Comparison of ENCODE assay signal across 9 cellular contexts in genomic region chr13:113725329-113726105, GRCh38. TPM values are rescaled to one million over a fixed set of nuclear protein-coding genes. Genes with fewer than 3 reads are reported as not detected.
DNase-seq lines count a peak whose midpoint lies in the region; ATAC-seq, FAIRE-seq and TF ChIP-seq lines count a peak whose summit lies in the region.
"Not testable (repeated sequence)": the region's sequence is repeated elsewhere in the genome, so short reads cannot be mapped to it uniquely, and the experiment has no call there.
"Had no signal": no experiment of that assay in that cellular context is flagged by ENCODE, and none has a peak within 500 bp of the region (broad histone marks: within the 10 kb centered on the region; RNA-seq: fewer than 3 reads in every experiment).

No MANE protein-coding gene starts in this region.

- ATAC-seq in A549, lower lobe of right lung, gastrocnemius medialis: not testable (repeated sequence)

- peaks cover 15% of the 10 kb centered on the region for H3K27me3 Mint-ChIP-seq in activated naive CD4-positive, alpha-beta T cell treated with anti-CD3 and anti-CD28 coated beads for 36 hours (ENCODE audit: low read depth)

- not testable (repeated sequence) for FAIRE-seq in A549 (lab: Jason Lieb, UNC)

- not testable (repeated sequence) for TF ChIP-seq RAD21 in A549 (conservative IDR thresholded peaks at IDR 0.05 in 1 of 2, IDR thresholded peaks at IDR 0.05 in 1 of 2)

- not testable (repeated sequence) for H3K27me3 ChIP-seq in lower lobe of right lung (ENCODE audit: low read depth)
- H3K27me3 ChIP-seq in gastrocnemius medialis: peaks cover 1 to 13% (median 8%) of the 10 kb centered on the region in 3 donors

- not testable (repeated sequence) for H3K36me3 Mint-ChIP-seq in activated naive CD4-positive, alpha-beta T cell treated with anti-CD3 and anti-CD28 coated beads for 36 hours (ENCODE audit: low read depth)

- peak overlapping the region; percentile 78 for H3K4me3 Mint-ChIP-seq in activated naive CD4-positive, alpha-beta T cell treated with anti-CD3 and anti-CD28 coated beads for 36 hours

- TF ChIP-seq EP300 in A549 (IDR thresholded peaks at IDR 0.05): not testable (repeated sequence)

- DNase-seq in A549 (ENCODE audit: low read depth in 1 of 2, low spot score in 1 of 2): not testable (repeated sequence)
- DNase-seq in T-helper 1 cell (peak in 4 of 5 donors; percentile 34 to 65 (median 60)), lower lobe of right lung (peak; percentile 52), gastrocnemius medialis (peak; percentile 32 to 57)
- peak; percentile 22 to 46 for DNase-seq in activated CD8-positive, alpha-beta memory T cell treated with anti-CD3 and anti-CD28 coated beads for 1 hour (ENCODE audit: extremely low read depth in 1 of 2, low read depth in 1 of 2)
- DNase-seq in activated naive CD4-positive, alpha-beta T cell treated with anti-CD3 and anti-CD28 coated beads for 36 hours: peak; percentile 82
- peak; percentile 63 for DNase-seq in effector CD4-positive, alpha-beta T cell
- DNase-seq in stimulated activated CD8-positive, alpha-beta memory T cell treated with anti-CD3 and anti-CD28 coated beads, Interleukin-2, amount 100 ng/mL, for 1 hour (ENCODE audit: low read depth in 2 of 2): peak; percentile 12 to 47

- H3K4me3 ChIP-seq in A549: peak overlapping the region; percentile 46; the same call in 1 of the 3 replicates
- H3K4me3 ChIP-seq in lower lobe of right lung: peak overlapping the region; percentile 54
- peak overlapping the region in 3 of 4 donors; percentile 57 to 74 (median 65) for H3K4me3 ChIP-seq in gastrocnemius medialis

- H3K27ac Mint-ChIP-seq in activated naive CD4-positive, alpha-beta T cell treated with anti-CD3 and anti-CD28 coated beads for 36 hours: peak overlapping the region; percentile 47

- H3K9me3 ChIP-seq in A549, lower lobe of right lung, gastrocnemius medialis: not testable (repeated sequence)

- POLR2A ChIA-PET in A549 (lab: Yijun Ruan, JAX): not testable (repeated sequence)

- not testable (repeated sequence) for TF ChIP-seq CTCF in A549 (IDR thresholded peaks at IDR 0.05); lower lobe of right lung (IDR thresholded peaks at IDR 0.05); gastrocnemius medialis (IDR thresholded peaks at IDR 0.05 in 4 of 5, conservative IDR thresholded peaks at IDR 0.05 in 1 of 5)

- H3K27ac ChIP-seq in A549, lower lobe of right lung: not testable (repeated sequence)
- peak overlapping the region; percentile 78 to 90 (median 84) for H3K27ac ChIP-seq in gastrocnemius medialis

- in situ Hi-C loops in gastrocnemius medialis (cut with MboI; ENCODE audit: low sequenced_read_pairs in 4 of 4): not testable (repeated sequence)

- CTCF ChIA-PET in A549 (lab: Yijun Ruan, JAX): interaction anchor here (1.0 to 2.3 kb wide), 4 partner anchors 54 to 503 kb away, joined by 3 to 14 read pairs (median 4); partner anchors contain the start of gene GRK1
- CTCF ChIA-PET in activated naive CD4-positive, alpha-beta T cell treated with anti-CD3 and anti-CD28 coated beads for 36 hours (lab: Charles Lee): not testable (repeated sequence)

- H3K4me1 Mint-ChIP-seq in activated naive CD4-positive, alpha-beta T cell treated with anti-CD3 and anti-CD28 coated beads for 36 hours (ENCODE audit: low read depth): not testable (repeated sequence)

- H3K9me3 Mint-ChIP-seq in activated naive CD4-positive, alpha-beta T cell treated with anti-CD3 and anti-CD28 coated beads for 36 hours: not testable (repeated sequence)

- TF ChIP-seq POLR2A in A549 (IDR thresholded peaks at IDR 0.05; ENCODE audit: low read length); gastrocnemius medialis (IDR thresholded peaks at IDR 0.05): not testable (repeated sequence)

- intact Hi-C loops in activated naive CD4-positive, alpha-beta T cell treated with anti-CD3 and anti-CD28 coated beads for 36 hours (cut with micrococcal nuclease); lower lobe of right lung (cut with DNase I); gastrocnemius medialis (cut with DNase I; ENCODE audit: low total_unique reads): not testable (repeated sequence)

- H3K4me1 ChIP-seq in A549, lower lobe of right lung, gastrocnemius medialis: not testable (repeated sequence)

- WGBS in A549 (ENCODE audit: missing lambda C conversion rate): no CpG with 5 or more reads among the region's 75 CpGs

- not testable (repeated sequence) for H3K36me3 ChIP-seq in lower lobe of right lung, gastrocnemius medialis

- peak overlapping the region; percentile 62; the same call in 1 of the 3 replicates for H3K4me2 ChIP-seq in A549

RNA-seq across cellular contexts. Expression of gene TMEM255B, which starts 33.5 kb away (rescaled TPM):
- 0.30 and 0.54 TPM in 2 replicates for polyA plus RNA-seq in A549 (2011; rRNA removed)
- polyA plus RNA-seq in A549 (2012; cell fraction: cytosol; rRNA removed): 0.22 and 0.34 TPM in 2 replicates
- 0.31 and 0.37 TPM in 2 replicates for polyA plus RNA-seq in A549 (2012; cell fraction: nucleus; rRNA removed)
- polyA plus RNA-seq in A549 (2017; fragmentation: RNase III; extraction: RNeasy Plus Mini Kit Qiagen cat#74134 plus additional on column Dnase treatment): 0.28 to 1.1 TPM (median 1.1 TPM) in 3 replicates
- 0.04 and 0.05 TPM in 2 replicates for polyA minus RNA-seq in A549 (2011; rRNA and poly(A)+ RNA removed)
- 1 to 10 TPM; 1.1 TPM for total RNA-seq in activated naive CD4-positive, alpha-beta T cell treated with anti-CD3 and anti-CD28 coated beads for 36 hours
- total RNA-seq in lower lobe of right lung: 21.5 TPM
- 1 to 10 TPM in 1 of 4 donors, under 1 TPM in 3; 0.36 to 1.8 (median 0.59) TPM for total RNA-seq in gastrocnemius medialis

RNA-seq across cellular contexts. Expression of gene GRK1, which starts 58.5 kb away (rescaled TPM):
- polyA plus RNA-seq in A549 (2011; rRNA removed) (not detected in 2 replicates), A549 (2017; fragmentation: RNase III; extraction: RNeasy Plus Mini Kit Qiagen cat#74134 plus additional on column Dnase treatment) (not detected in 3 replicates)
- polyA plus RNA-seq in A549 (2012; cell fraction: cytosol; rRNA removed): not detected in 2 replicates
- polyA plus RNA-seq in A549 (2012; cell fraction: nucleus; rRNA removed): not detected in 2 replicates
- polyA minus RNA-seq in A549 (2011; rRNA and poly(A)+ RNA removed): not detected in 2 replicates
- under 1 TPM in 1 of 2 experiments, not detected in 1; 0.10 TPM for total RNA-seq in activated naive CD4-positive, alpha-beta T cell treated with anti-CD3 and anti-CD28 coated beads for 36 hours
- total RNA-seq in lower lobe of right lung (not detected), gastrocnemius medialis (under 1 TPM in 1 of 4 donors, not detected in 3; 0.10 TPM)
- total RNA-seq: right atrium auricular region had no signal
